ENCODE assay signal across 16 cellular contexts in the genomic region with DNA sequence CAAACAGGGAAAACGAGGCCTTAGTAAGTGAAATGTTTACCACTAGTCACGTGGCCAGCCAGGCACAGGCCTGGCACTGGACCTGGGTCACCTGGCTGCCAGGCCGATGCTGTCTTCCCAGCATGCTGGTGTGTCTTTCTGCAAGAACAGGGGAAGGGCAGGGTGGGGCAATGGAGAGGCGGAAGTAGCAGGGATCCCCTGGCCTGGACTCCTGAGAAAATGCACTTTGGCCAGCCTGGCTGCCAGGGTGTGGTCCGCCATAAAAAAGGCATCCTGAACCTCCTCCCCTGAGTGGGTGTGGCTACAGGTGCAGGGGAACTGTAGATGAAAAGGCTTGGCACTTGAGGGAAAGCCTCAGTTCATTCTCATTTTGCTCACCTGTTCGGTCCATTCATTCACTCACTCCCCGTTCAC. TPM values are rescaled to one million over a fixed set of nuclear protein-coding genes. Genes with fewer than 3 reads are reported as not detected.
DNase-seq lines count a peak whose midpoint lies in the region; ATAC-seq, FAIRE-seq and TF ChIP-seq lines count a peak whose summit lies in the region.
"Had no signal": no experiment of that assay in that cellular context is flagged by ENCODE, and none has a peak within 500 bp of the region (broad histone marks: within the 10 kb centered on the region; RNA-seq: fewer than 3 reads in every experiment).

No MANE protein-coding gene starts in this region.

- H3K4me3 ChIP-seq in PC-3 (ENCODE audit: low read length) (no peak overlapping the region), keratinocyte (ENCODE audit: control insufficient read depth in 2 of 3, extremely low read depth in 1 of 3, insufficient read depth in 2 of 3, low read depth in 1 of 3, low read length in 3 of 3) (no peak overlapping the region), transverse colon (no peak overlapping the region)

- no peaks in the 10 kb centered on the region for H3K9me2 ChIP-seq in PC-3 (replicated peaks; ENCODE audit: low read length)

- no peak for FAIRE-seq in keratinocyte (lab: Jason Lieb, UNC)
- FAIRE-seq: colon, urothelium cell line had no signal

- no peaks in the 10 kb centered on the region for H3K27me3 ChIP-seq in PC-3 (ENCODE audit: low read length)
- no peaks in the 10 kb centered on the region for H3K27me3 ChIP-seq in keratinocyte (ENCODE audit: control insufficient read depth, extremely low read depth, insufficient read depth, low read length)
- no peaks in the 10 kb centered on the region for H3K27me3 ChIP-seq in transverse colon

- TF ChIP-seq CTCF in PC-3 (conservative IDR thresholded peaks at IDR 0.05; ENCODE audit: low read depth, low read length) (no peak), keratinocyte (optimal IDR thresholded peaks at IDR 0.05 in 1 of 3, IDR thresholded peaks at IDR 0.05 in 1 of 3, conservative IDR thresholded peaks at IDR 0.05 in 1 of 3; ENCODE audit: extremely low read depth in 1 of 3, insufficient read depth in 2 of 3, low read length in 3 of 3) (no peak), transverse colon (IDR thresholded peaks at IDR 0.05) (no peak)

- dilution Hi-C loops in keratinocyte (cut with MboI; ENCODE audit: extremely low pct_ligation_motif_present, low sequenced_read_pairs): no loop called here

- H3K4me3 Mint-ChIP-seq in activated CD4-positive, alpha-beta memory T cell treated with anti-CD3 and anti-CD28 coated beads, Interleukin-2, amount 10 ng/mL, durations not matched to agents 7 days and 5 days: no peak overlapping the region
- H3K4me3 Mint-ChIP-seq in activated CD4-positive, alpha-beta memory T cell treated with anti-CD3 and anti-CD28 coated beads for 36 hours: no peak overlapping the region
- H3K4me3 Mint-ChIP-seq: activated naive CD8-positive, alpha-beta T cell treated with anti-CD3 and anti-CD28 coated beads, Interleukin-2, amount 50 U/mL, for 24 hours; IgD-negative memory B cell had no signal

- BruUV-seq in PC-3 (replicated peaks; lab: Mats Ljungman, UMichigan): no TSS peak

- POLR2A ChIA-PET in activated CD4-positive, alpha-beta memory T cell treated with anti-CD3 and anti-CD28 coated beads, Interleukin-2, amount 10 ng/mL, durations not matched to agents 7 days and 5 days (lab: Charles Lee): interaction anchor here (2.2 kb wide), 1 partner anchor 13 kb away, joined by 4 read pairs; no protein-coding TSS in a partner anchor
- POLR2A ChIA-PET in activated CD4-positive, alpha-beta memory T cell treated with anti-CD3 and anti-CD28 coated beads for 36 hours (lab: Charles Lee): no interaction called here
- POLR2A ChIA-PET in PC-3 (lab: Charles Lee; ENCODE audit: unreplicated experiment): no interaction called here

- peaks cover 38% of the 10 kb centered on the region for H3K27me3 Mint-ChIP-seq in activated CD4-positive, alpha-beta memory T cell treated with anti-CD3 and anti-CD28 coated beads, Interleukin-2, amount 10 ng/mL, durations not matched to agents 7 days and 5 days
- H3K27me3 Mint-ChIP-seq in activated CD4-positive, alpha-beta memory T cell treated with anti-CD3 and anti-CD28 coated beads for 36 hours: peaks cover 13% of the 10 kb centered on the region
- H3K27me3 Mint-ChIP-seq: activated naive CD8-positive, alpha-beta T cell treated with anti-CD3 and anti-CD28 coated beads, Interleukin-2, amount 50 U/mL, for 24 hours; IgD-negative memory B cell had no signal

- H3K9me3 ChIP-seq in PC-3 (ENCODE audit: low read length) (no peaks in the 10 kb centered on the region), keratinocyte (ENCODE audit: control insufficient read depth, low read depth, low read length) (no peaks in the 10 kb centered on the region), transverse colon (no peaks in the 10 kb centered on the region)

- CTCF ChIA-PET in activated CD4-positive, alpha-beta memory T cell treated with anti-CD3 and anti-CD28 coated beads, Interleukin-2, amount 10 ng/mL, durations not matched to agents 7 days and 5 days (lab: Charles Lee): interaction anchor here (0.7 to 1.2 kb wide), 2 partner anchors 49 to 189 kb away, joined by 3 to 4 read pairs; no protein-coding TSS in a partner anchor
- CTCF ChIA-PET in activated CD4-positive, alpha-beta memory T cell treated with anti-CD3 and anti-CD28 coated beads for 36 hours (lab: Charles Lee): interaction anchor here (0.9 to 1.4 kb wide), 2 partner anchors 11 to 15 kb away, joined by 3 to 4 read pairs; no protein-coding TSS in a partner anchor
- CTCF ChIA-PET in PC-3 (lab: Charles Lee): no interaction called here

- peak; percentile 80 for TF ChIP-seq EP300 in transverse colon (IDR thresholded peaks at IDR 0.05; ENCODE audit: low read depth)

- H3K4me1 ChIP-seq in PC-3 (ENCODE audit: insufficient read depth, low read length) (peaks cover 8% of the 10 kb centered on the region), keratinocyte (ENCODE audit: control insufficient read depth, extremely low read depth, insufficient read depth, low read length) (peaks cover 14% of the 10 kb centered on the region), transverse colon (peaks cover 19 to 50% (median 34%) of the 10 kb centered on the region in 4 donors)

- DNase-seq in activated CD4-positive, alpha-beta memory T cell treated with anti-CD3 and anti-CD28 coated beads, Interleukin-2, amount 10 ng/mL, durations not matched to agents 7 days and 5 days: peak; percentile 14
- DNase-seq in activated CD4-positive, alpha-beta memory T cell treated with anti-CD3 and anti-CD28 coated beads for 36 hours: no peak
- DNase-seq in PC-3: peak; percentile 87
- DNase-seq in keratinocyte (ENCODE audit: low read depth, low spot score): no peak
- DNase-seq in transverse colon: peak; percentile 95
- no peak for DNase-seq in NAMALWA (ENCODE audit: low spot score)
- DNase-seq in epidermal melanocyte (ENCODE audit: insufficient read length, low spot score): no peak
- DNase-seq: ACHN; activated naive CD8-positive, alpha-beta T cell treated with anti-CD3 and anti-CD28 coated beads, Interleukin-2, amount 50 U/mL, for 24 hours; DMS79 treated with DMSO at 0.1 percent for 48 hours; NCI-H2107 had no signal

- 49 to 73% methylated on average over 3 to 7 of the region's 7 CpGs for WGBS in transverse colon (ENCODE audit: low coverage in 1 of 2), 2 donors

- H3K36me3 Mint-ChIP-seq in activated CD4-positive, alpha-beta memory T cell treated with anti-CD3 and anti-CD28 coated beads, Interleukin-2, amount 10 ng/mL, durations not matched to agents 7 days and 5 days (ENCODE audit: low read depth): no peaks in the 10 kb centered on the region
- H3K36me3 Mint-ChIP-seq in activated CD4-positive, alpha-beta memory T cell treated with anti-CD3 and anti-CD28 coated beads for 36 hours: no peaks in the 10 kb centered on the region
- H3K36me3 Mint-ChIP-seq: IgD-negative memory B cell had no signal

- no peaks in the 10 kb centered on the region for H3K9me3 Mint-ChIP-seq in activated CD4-positive, alpha-beta memory T cell treated with anti-CD3 and anti-CD28 coated beads, Interleukin-2, amount 10 ng/mL, durations not matched to agents 7 days and 5 days
- H3K9me3 Mint-ChIP-seq in activated CD4-positive, alpha-beta memory T cell treated with anti-CD3 and anti-CD28 coated beads for 36 hours: no peaks in the 10 kb centered on the region
- H3K9me3 Mint-ChIP-seq: activated naive CD8-positive, alpha-beta T cell treated with anti-CD3 and anti-CD28 coated beads, Interleukin-2, amount 50 U/mL, for 24 hours; IgD-negative memory B cell had no signal

- H3F3A ChIP-seq in PC-3 (ENCODE audit: low read length, unreplicated experiment): no peaks in the 10 kb centered on the region

- H3K9ac ChIP-seq in PC-3 (ENCODE audit: low read length): peak overlapping the region; percentile 14
- H3K9ac ChIP-seq in keratinocyte (ENCODE audit: control insufficient read depth, extremely low read depth, insufficient read depth, low read length): no peak overlapping the region

- H4K20me1 ChIP-seq in PC-3 (ENCODE audit: low read length) (no peaks in the 10 kb centered on the region), keratinocyte (ENCODE audit: control insufficient read depth, extremely low read depth, insufficient read depth, low read length) (no peaks in the 10 kb centered on the region)

- H3K4me2 ChIP-seq in PC-3 (ENCODE audit: low read length) (peak overlapping the region; percentile 64), keratinocyte (ENCODE audit: control insufficient read depth, extremely low read depth, insufficient read depth, low read depth, low read length) (peak overlapping the region; percentile 27)

- no peaks in the 10 kb centered on the region for H3K9me1 ChIP-seq in keratinocyte (ENCODE audit: control insufficient read depth, extremely low read depth, insufficient read depth, low read length)

- H3K36me3 ChIP-seq in PC-3 (ENCODE audit: low read depth, low read length) (no peaks in the 10 kb centered on the region), keratinocyte (ENCODE audit: control insufficient read depth in 2 of 2, extremely low read depth in 1 of 2, insufficient read depth in 2 of 2, low read length in 2 of 2) (no peaks in the 10 kb centered on the region), transverse colon (no peaks in the 10 kb centered on the region)

- no peak overlapping the region for H3K27ac Mint-ChIP-seq in activated CD4-positive, alpha-beta memory T cell treated with anti-CD3 and anti-CD28 coated beads, Interleukin-2, amount 10 ng/mL, durations not matched to agents 7 days and 5 days
- H3K27ac Mint-ChIP-seq in activated CD4-positive, alpha-beta memory T cell treated with anti-CD3 and anti-CD28 coated beads for 36 hours: no peak overlapping the region
- H3K27ac Mint-ChIP-seq: activated naive CD8-positive, alpha-beta T cell treated with anti-CD3 and anti-CD28 coated beads, Interleukin-2, amount 50 U/mL, for 24 hours had no signal

- in situ Hi-C loops in transverse colon (cut with MboI; ENCODE audit: low pct_ligation_motif_present in 1 of 4, low pct_unique_long_range_greater_than_20kb in 1 of 4, low sequenced_read_pairs in 3 of 4): no loop called here

- H3K27ac ChIP-seq in PC-3 (ENCODE audit: low read length) (peak overlapping the region; percentile 51), keratinocyte (ENCODE audit: control insufficient read depth, insufficient read depth, low read length) (no peak overlapping the region), transverse colon (peak overlapping the region; percentile 84 to 93 (median 89))

- peak; percentile 89 for ATAC-seq in PC-3
- ATAC-seq in HG02763 (IDR thresholded peaks at IDR 0.05; ENCODE audit: unreplicated experiment): no peak
- ATAC-seq: activated naive CD8-positive, alpha-beta T cell treated with anti-CD3 and anti-CD28 coated beads, Interleukin-2, amount 50 U/mL, for 24 hours had no signal

- H2AFZ ChIP-seq in PC-3 (ENCODE audit: low read length) (peak overlapping the region; percentile 75), keratinocyte (ENCODE audit: control insufficient read depth, low read length) (peak overlapping the region; percentile 37)

- H3K79me2 ChIP-seq in PC-3 (ENCODE audit: low read length) (no peaks in the 10 kb centered on the region), keratinocyte (ENCODE audit: control insufficient read depth, insufficient read depth, low read length) (no peaks in the 10 kb centered on the region)

- intact Hi-C loops in activated CD4-positive, alpha-beta memory T cell treated with anti-CD3 and anti-CD28 coated beads for 36 hours (cut with micrococcal nuclease): no loop called here
- intact Hi-C loops in PC-3 (cut with micrococcal nuclease): no loop called here
- intact Hi-C loops in transverse colon (cut with DNase I; ENCODE audit: low total_unique reads): no loop called here

- peak; percentile 67 for TF ChIP-seq POLR2A in transverse colon (IDR thresholded peaks at IDR 0.05)

- peaks cover 20% of the 10 kb centered on the region for H3K4me1 Mint-ChIP-seq in activated CD4-positive, alpha-beta memory T cell treated with anti-CD3 and anti-CD28 coated beads, Interleukin-2, amount 10 ng/mL, durations not matched to agents 7 days and 5 days
- H3K4me1 Mint-ChIP-seq in activated CD4-positive, alpha-beta memory T cell treated with anti-CD3 and anti-CD28 coated beads for 36 hours (ENCODE audit: low read depth): peaks cover under 1% of the 10 kb centered on the region

RNA-seq across cellular contexts. Expression of gene ANKRD40CL, which starts 1.0 kb away (rescaled TPM):
- total RNA-seq in activated CD4-positive, alpha-beta memory T cell treated with anti-CD3 and anti-CD28 coated beads, Interleukin-2, amount 10 ng/mL, durations not matched to agents 7 days and 5 days: not detected
- total RNA-seq in activated CD4-positive, alpha-beta memory T cell treated with anti-CD3 and anti-CD28 coated beads for 36 hours: not detected
- total RNA-seq in PC-3 (2014; rRNA removed) (not detected in 2 replicates), transverse colon (10 to 100 TPM; 40.8 to 86.0 (median 74.9) TPM)
- not detected in 3 replicates for polyA plus RNA-seq in keratinocyte
- not detected for polyA plus RNA-seq in keratinocyte (2011; ENCODE audit: low read depth)
- polyA plus RNA-seq in keratinocyte (2011; cell fraction: cytosol; rRNA removed): not detected in 2 replicates
- not detected in 2 replicates for polyA plus RNA-seq in keratinocyte (2011; cell fraction: nucleus; rRNA removed)
- polyA plus RNA-seq in keratinocyte (2012; ENCODE audit: low replicate concordance): not detected in 2 replicates
- not detected in 3 replicates for polyA minus RNA-seq in keratinocyte
- not detected for polyA minus RNA-seq in keratinocyte (2011; cell fraction: cytosol; rRNA and poly(A)+ RNA removed)
- polyA minus RNA-seq in keratinocyte (2011; cell fraction: nucleus; rRNA and poly(A)+ RNA removed): not detected in 2 replicates
- total RNA-seq: kidney epithelial cell had no signal
- polyA plus RNA-seq: IgD-negative memory B cell had no signal

RNA-seq across cellular contexts. Expression of gene LUC7L3, which starts 49.0 kb away (rescaled TPM):
- 100 to 1,000 TPM; 133 to 139 TPM for total RNA-seq in activated CD4-positive, alpha-beta memory T cell treated with anti-CD3 and anti-CD28 coated beads, Interleukin-2, amount 10 ng/mL, durations not matched to agents 7 days and 5 days
- total RNA-seq in activated CD4-positive, alpha-beta memory T cell treated with anti-CD3 and anti-CD28 coated beads for 36 hours: 100 to 1,000 TPM; 120 to 137 TPM
- total RNA-seq in PC-3 (2014; rRNA removed) (43.0 and 54.3 TPM in 2 replicates), transverse colon (100 to 1,000 TPM in 3 of 4 donors, 10 to 100 TPM in 1; 62.8 to 984 (median 159) TPM)
- polyA plus RNA-seq in keratinocyte: 47.8 to 92.4 TPM (median 53.3 TPM) in 3 replicates
- polyA plus RNA-seq in keratinocyte (2011; ENCODE audit: low read depth): 521 TPM
- polyA plus RNA-seq in keratinocyte (2011; cell fraction: cytosol; rRNA removed): 21.0 and 29.9 TPM in 2 replicates
- 153 and 263 TPM in 2 replicates for polyA plus RNA-seq in keratinocyte (2011; cell fraction: nucleus; rRNA removed)
- polyA plus RNA-seq in keratinocyte (2012; ENCODE audit: low replicate concordance): 64.5 and 89.1 TPM in 2 replicates
- 4.0 to 18.2 TPM (median 4.3 TPM) in 3 replicates for polyA minus RNA-seq in keratinocyte
- polyA minus RNA-seq in keratinocyte (2011; cell fraction: cytosol; rRNA and poly(A)+ RNA removed): 12.9 TPM
- polyA minus RNA-seq in keratinocyte (2011; cell fraction: nucleus; rRNA and poly(A)+ RNA removed): 48.9 and 58.2 TPM in 2 replicates

Comparison
In these comparisons a context has a peak if more than half of its experiments do, and no peak if none do; other contexts are left out.
1. DNase-seq: peak in activated CD4-positive, alpha-beta memory T cell treated with anti-CD3 and anti-CD28 coated beads, Interleukin-2, amount 10 ng/mL, durations not matched to agents 7 days and 5 days (single experiment), PC-3 (single experiment) and transverse colon (single experiment); none in activated CD4-positive, alpha-beta memory T cell treated with anti-CD3 and anti-CD28 coated beads for 36 hours (single experiment), keratinocyte (single experiment), NAMALWA (single experiment) and epidermal melanocyte (single experiment).
2. RNA of gene ANKRD40CL, which starts 1.0 kb away (total RNA-seq): 40.8 to 86.0 TPM in transverse colon; not detected in PC-3, not detected in activated CD4-positive, alpha-beta memory T cell treated with anti-CD3 and anti-CD28 coated beads, Interleukin-2, amount 10 ng/mL, durations not matched to agents 7 days and 5 days and not detected in activated CD4-positive, alpha-beta memory T cell treated with anti-CD3 and anti-CD28 coated beads for 36 hours; every median in the first group is over 10 times any median in the second.